ENCODE assay signal across 2 cellular contexts in the genomic region with DNA sequence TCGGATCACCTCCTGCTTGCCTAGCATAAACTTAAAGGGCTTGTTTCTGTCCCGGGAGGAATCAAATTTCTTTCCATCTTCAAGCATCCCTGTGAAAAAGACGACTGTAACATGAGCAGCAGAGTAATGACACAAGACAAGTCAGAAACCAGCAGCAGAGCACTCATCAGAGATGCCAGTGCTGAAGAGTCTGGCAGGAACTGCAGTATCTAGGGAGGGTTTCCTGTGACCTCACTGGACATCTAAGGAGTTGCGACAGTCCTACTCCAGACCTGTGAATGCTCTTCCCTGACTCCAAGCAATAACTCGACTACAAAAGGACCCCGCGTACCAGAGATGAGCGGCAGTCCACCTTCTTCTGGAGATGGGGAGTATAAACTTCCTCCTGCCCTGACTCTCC.
TF ChIP-seq lines count a peak whose summit lies in the region.

No MANE protein-coding gene starts in this region.

TF ChIP-seq in A549, 52 proteins besides CTCF, POLR2A, EP300 and RAD21 (continued from another document):
- TF ChIP-seq, protein P1, sequence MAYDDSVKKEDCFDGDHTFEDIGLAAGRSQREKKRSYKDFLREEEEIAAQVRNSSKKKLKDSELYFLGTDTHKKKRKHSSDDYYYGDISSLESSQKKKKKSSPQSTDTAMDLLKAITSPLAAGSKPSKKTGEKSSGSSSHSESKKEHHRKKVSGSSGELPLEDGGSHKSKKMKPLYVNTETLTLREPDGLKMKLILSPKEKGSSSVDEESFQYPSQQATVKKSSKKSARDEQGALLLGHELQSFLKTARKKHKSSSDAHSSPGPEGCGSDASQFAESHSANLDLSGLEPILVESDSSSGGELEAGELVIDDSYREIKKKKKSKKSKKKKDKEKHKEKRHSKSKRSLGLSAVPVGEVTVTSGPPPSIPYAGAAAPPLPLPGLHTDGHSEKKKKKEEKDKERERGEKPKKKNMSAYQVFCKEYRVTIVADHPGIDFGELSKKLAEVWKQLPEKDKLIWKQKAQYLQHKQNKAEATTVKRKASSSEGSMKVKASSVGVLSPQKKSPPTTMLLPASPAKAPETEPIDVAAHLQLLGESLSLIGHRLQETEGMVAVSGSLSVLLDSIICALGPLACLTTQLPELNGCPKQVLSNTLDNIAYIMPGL (CRISPR knock-in tag; IDR thresholded peaks at IDR 0.05; ENCODE audit: borderline replicate concordance), result no peak
- TF ChIP-seq CBX2 (IDR thresholded peaks at IDR 0.05; ENCODE audit: borderline replicate concordance, low read depth) (no peak), HOXB13 (CRISPR knock-in tag; IDR thresholded peaks at IDR 0.05; ENCODE audit: low read depth) (no peak), ZC3H11A (IDR thresholded peaks at IDR 0.05) (no peak), HOXB5 (CRISPR knock-in tag; IDR thresholded peaks at IDR 0.05) (no peak), ZNF302 (CRISPR knock-in tag; IDR thresholded peaks at IDR 0.05) (no peak), BHLHE40 (IDR thresholded peaks at IDR 0.05; ENCODE audit: low read depth, low read length) (no peak), CHD4 (IDR thresholded peaks at IDR 0.05; ENCODE audit: borderline replicate concordance) (no peak), RCOR1 (IDR thresholded peaks at IDR 0.05; ENCODE audit: low read depth, low read length) (no peak), HDAC2 (IDR thresholded peaks at IDR 0.05) (no peak), CEBPB (IDR thresholded peaks at IDR 0.05) (no peak), RARB (CRISPR knock-in tag; IDR thresholded peaks at IDR 0.05) (no peak), TP53 (CRISPR knock-in tag; IDR thresholded peaks at IDR 0.05) (no peak), FOXS1 (CRISPR knock-in tag; IDR thresholded peaks at IDR 0.05) (no peak), EHF (CRISPR knock-in tag; IDR thresholded peaks at IDR 0.05) (no peak)

TF ChIP-seq in GM23338, 12 proteins besides CTCF, POLR2A, EP300 and RAD21 (continued from another document):
- TF ChIP-seq, protein P2, sequence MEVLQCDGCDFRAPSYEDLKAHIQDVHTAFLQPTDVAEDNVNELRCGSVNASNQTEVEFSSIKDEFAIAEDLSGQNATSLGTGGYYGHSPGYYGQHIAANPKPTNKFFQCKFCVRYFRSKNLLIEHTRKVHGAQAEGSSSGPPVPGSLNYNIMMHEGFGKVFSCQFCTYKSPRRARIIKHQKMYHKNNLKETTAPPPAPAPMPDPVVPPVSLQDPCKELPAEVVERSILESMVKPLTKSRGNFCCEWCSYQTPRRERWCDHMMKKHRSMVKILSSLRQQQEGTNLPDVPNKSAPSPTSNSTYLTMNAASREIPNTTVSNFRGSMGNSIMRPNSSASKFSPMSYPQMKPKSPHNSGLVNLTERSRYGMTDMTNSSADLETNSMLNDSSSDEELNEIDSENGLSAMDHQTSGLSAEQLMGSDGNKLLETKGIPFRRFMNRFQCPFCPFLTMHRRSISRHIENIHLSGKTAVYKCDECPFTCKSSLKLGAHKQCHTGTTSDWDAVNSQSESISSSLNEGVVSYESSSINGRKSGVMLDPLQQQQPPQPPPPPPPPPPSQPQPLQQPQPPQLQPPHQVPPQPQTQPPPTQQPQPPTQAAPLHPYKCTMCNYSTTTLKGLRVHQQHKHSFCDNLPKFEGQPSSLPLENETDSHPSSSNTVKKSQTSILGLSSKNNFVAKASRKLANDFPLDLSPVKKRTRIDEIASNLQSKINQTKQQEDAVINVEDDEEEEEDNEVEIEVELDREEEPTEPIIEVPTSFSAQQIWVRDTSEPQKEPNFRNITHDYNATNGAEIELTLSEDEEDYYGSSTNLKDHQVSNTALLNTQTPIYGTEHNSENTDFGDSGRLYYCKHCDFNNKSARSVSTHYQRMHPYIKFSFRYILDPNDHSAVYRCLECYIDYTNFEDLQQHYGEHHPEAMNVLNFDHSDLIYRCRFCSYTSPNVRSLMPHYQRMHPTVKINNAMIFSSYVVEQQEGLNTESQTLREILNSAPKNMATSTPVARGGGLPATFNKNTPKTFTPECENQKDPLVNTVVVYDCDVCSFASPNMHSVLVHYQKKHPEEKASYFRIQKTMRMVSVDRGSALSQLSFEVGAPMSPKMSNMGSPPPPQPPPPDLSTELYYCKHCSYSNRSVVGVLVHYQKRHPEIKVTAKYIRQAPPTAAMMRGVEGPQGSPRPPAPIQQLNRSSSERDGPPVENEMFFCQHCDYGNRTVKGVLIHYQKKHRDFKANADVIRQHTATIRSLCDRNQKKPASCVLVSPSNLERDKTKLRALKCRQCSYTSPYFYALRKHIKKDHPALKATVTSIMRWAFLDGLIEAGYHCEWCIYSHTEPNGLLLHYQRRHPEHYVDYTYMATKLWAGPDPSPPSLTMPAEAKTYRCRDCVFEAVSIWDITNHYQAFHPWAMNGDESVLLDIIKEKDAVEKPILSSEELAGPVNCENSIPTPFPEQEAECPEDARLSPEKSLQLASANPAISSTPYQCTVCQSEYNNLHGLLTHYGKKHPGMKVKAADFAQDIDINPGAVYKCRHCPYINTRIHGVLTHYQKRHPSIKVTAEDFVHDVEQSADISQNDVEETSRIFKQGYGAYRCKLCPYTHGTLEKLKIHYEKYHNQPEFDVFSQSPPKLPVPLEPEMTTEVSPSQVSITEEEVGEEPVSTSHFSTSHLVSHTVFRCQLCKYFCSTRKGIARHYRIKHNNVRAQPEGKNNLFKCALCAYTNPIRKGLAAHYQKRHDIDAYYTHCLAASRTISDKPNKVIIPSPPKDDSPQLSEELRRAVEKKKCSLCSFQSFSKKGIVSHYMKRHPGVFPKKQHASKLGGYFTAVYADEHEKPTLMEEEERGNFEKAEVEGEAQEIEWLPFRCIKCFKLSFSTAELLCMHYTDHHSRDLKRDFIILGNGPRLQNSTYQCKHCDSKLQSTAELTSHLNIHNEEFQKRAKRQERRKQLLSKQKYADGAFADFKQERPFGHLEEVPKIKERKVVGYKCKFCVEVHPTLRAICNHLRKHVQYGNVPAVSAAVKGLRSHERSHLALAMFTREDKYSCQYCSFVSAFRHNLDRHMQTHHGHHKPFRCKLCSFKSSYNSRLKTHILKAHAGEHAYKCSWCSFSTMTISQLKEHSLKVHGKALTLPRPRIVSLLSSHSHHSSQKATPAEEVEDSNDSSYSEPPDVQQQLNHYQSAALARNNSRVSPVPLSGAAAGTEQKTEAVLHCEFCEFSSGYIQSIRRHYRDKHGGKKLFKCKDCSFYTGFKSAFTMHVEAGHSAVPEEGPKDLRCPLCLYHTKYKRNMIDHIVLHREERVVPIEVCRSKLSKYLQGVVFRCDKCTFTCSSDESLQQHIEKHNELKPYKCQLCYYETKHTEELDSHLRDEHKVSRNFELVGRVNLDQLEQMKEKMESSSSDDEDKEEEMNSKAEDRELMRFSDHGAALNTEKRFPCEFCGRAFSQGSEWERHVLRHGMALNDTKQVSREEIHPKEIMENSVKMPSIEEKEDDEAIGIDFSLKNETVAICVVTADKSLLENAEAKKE (CRISPR knock-in tag; IDR thresholded peaks at IDR 0.05), result no peak
- TF ChIP-seq ZNF114 (CRISPR knock-in tag; IDR thresholded peaks at IDR 0.05) (no peak), JUNB (IDR thresholded peaks at IDR 0.05; ENCODE audit: unreplicated experiment) (no peak), CREB1 (CRISPR knock-in tag; IDR thresholded peaks at IDR 0.05; ENCODE audit: low read depth) (no peak), NANOG (IDR thresholded peaks at IDR 0.05; ENCODE audit: borderline replicate concordance) (no peak), POLR2AphosphoS5 (IDR thresholded peaks at IDR 0.05; ENCODE audit: low read depth) (no peak), ZNF331 (CRISPR knock-in tag; IDR thresholded peaks at IDR 0.05; ENCODE audit: low read depth) (no peak)
- TF ChIP-seq, protein P3, sequence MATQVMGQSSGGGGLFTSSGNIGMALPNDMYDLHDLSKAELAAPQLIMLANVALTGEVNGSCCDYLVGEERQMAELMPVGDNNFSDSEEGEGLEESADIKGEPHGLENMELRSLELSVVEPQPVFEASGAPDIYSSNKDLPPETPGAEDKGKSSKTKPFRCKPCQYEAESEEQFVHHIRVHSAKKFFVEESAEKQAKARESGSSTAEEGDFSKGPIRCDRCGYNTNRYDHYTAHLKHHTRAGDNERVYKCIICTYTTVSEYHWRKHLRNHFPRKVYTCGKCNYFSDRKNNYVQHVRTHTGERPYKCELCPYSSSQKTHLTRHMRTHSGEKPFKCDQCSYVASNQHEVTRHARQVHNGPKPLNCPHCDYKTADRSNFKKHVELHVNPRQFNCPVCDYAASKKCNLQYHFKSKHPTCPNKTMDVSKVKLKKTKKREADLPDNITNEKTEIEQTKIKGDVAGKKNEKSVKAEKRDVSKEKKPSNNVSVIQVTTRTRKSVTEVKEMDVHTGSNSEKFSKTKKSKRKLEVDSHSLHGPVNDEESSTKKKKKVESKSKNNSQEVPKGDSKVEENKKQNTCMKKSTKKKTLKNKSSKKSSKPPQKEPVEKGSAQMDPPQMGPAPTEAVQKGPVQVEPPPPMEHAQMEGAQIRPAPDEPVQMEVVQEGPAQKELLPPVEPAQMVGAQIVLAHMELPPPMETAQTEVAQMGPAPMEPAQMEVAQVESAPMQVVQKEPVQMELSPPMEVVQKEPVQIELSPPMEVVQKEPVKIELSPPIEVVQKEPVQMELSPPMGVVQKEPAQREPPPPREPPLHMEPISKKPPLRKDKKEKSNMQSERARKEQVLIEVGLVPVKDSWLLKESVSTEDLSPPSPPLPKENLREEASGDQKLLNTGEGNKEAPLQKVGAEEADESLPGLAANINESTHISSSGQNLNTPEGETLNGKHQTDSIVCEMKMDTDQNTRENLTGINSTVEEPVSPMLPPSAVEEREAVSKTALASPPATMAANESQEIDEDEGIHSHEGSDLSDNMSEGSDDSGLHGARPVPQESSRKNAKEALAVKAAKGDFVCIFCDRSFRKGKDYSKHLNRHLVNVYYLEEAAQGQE (IDR thresholded peaks at IDR 0.05; ENCODE audit: unreplicated experiment), result no peak
- TF ChIP-seq, protein P4, sequence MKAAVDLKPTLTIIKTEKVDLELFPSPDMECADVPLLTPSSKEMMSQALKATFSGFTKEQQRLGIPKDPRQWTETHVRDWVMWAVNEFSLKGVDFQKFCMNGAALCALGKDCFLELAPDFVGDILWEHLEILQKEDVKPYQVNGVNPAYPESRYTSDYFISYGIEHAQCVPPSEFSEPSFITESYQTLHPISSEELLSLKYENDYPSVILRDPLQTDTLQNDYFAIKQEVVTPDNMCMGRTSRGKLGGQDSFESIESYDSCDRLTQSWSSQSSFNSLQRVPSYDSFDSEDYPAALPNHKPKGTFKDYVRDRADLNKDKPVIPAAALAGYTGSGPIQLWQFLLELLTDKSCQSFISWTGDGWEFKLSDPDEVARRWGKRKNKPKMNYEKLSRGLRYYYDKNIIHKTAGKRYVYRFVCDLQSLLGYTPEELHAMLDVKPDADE (IDR thresholded peaks at IDR 0.05), result no peak
